In the genomic region with DNA sequence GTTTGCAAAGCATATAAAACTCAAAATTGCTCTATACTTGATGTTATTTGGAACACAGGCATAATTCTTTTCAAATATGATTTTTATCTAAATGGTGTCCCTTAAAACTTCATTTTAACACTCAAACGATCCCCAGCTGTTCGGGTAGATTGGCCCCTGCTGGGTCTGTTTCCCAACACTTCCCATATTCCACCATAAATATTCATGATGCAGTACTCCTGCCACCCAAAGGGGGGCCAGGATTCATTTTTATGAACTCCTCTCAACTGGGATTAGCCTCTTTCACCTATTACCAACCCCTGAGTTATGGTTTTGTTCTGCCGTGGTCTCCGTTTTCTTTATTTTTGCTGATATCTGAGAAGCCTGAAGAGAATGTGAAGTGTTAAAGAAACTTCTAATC, we compare ENCODE assay signal across 16 cellular contexts.
DNase-seq lines count a peak whose midpoint lies in the region; ATAC-seq, FAIRE-seq and TF ChIP-seq lines count a peak whose summit lies in the region.
"Had no signal": no experiment of that assay in that cellular context is flagged by ENCODE, and none has a peak within 500 bp of the region (broad histone marks: within the 10 kb centered on the region; RNA-seq: fewer than 3 reads in every experiment).

No MANE protein-coding gene starts in this region.

- no peak overlapping the region for H3K27ac ChIP-seq in SK-N-MC
- no peak overlapping the region for H3K27ac ChIP-seq in keratinocyte (ENCODE audit: control insufficient read depth, insufficient read depth, low read length)
- H3K27ac ChIP-seq in adrenal gland, result no peak overlapping the region
- H3K27ac ChIP-seq: stomach had no signal

- FAIRE-seq in keratinocyte (lab: Jason Lieb, UNC), result no peak

- dilution Hi-C loops in keratinocyte (cut with MboI; ENCODE audit: extremely low pct_ligation_motif_present, low sequenced_read_pairs), result no loop called here

- DNase-seq in AG10803 (ENCODE audit: low read depth), result peak; percentile 1
- DNase-seq in SK-N-MC (ENCODE audit: low read depth, low spot score), result peak; percentile 73
- DNase-seq in keratinocyte (ENCODE audit: low read depth, low spot score), result no peak
- DNase-seq in NCI-H2029 (lab: John Stamatoyannopoulos, UW), result no peak
- DNase-seq in adrenal gland, result no peak
- no peak for DNase-seq in epidermal melanocyte (ENCODE audit: insufficient read length, low spot score)
- DNase-seq: activated CD4-positive, alpha-beta T cell treated with anti-CD3 and anti-CD28 coated beads, Interleukin-2, amount 50 U/mL, for 48 hours; C1 segment of cervical spinal cord; effector memory CD8-positive, alpha-beta T cell; head of caudate nucleus; KBM-7; left colon; NCI-H2081 treated with DMSO at 0.1 percent for 48 hours; stomach had no signal

- TF ChIP-seq CTCF in AG10803 (conservative IDR thresholded peaks at IDR 0.05; ENCODE audit: low read length), result peak; percentile 29; the same call in 1 of the 2 replicates
- 0 out of 2 replicates have a peak, but pooled peaks have one; percentile 17 for TF ChIP-seq CTCF in GM12875 (IDR thresholded peaks at IDR 0.05; ENCODE audit: borderline replicate concordance, insufficient read depth, low read depth, low read length)
- TF ChIP-seq CTCF in keratinocyte (optimal IDR thresholded peaks at IDR 0.05 in 1 of 3, IDR thresholded peaks at IDR 0.05 in 1 of 3, conservative IDR thresholded peaks at IDR 0.05 in 1 of 3; ENCODE audit: extremely low read depth in 1 of 3, insufficient read depth in 2 of 3, low read length in 3 of 3), result peak in 2 of 3 experiments; percentile 17 to 18
- peak in 1 of 6 experiments; percentile 21 for TF ChIP-seq CTCF in adrenal gland (IDR thresholded peaks at IDR 0.05)

- TF ChIP-seq POLR2A in adrenal gland (IDR thresholded peaks at IDR 0.05), result no peak

- no peaks in the 10 kb centered on the region for H3K36me3 ChIP-seq in SK-N-MC (ENCODE audit: insufficient read depth, low read length)
- no peaks in the 10 kb centered on the region for H3K36me3 ChIP-seq in keratinocyte (ENCODE audit: control insufficient read depth in 2 of 2, extremely low read depth in 1 of 2, insufficient read depth in 2 of 2, low read length in 2 of 2)
- no peaks in the 10 kb centered on the region for H3K36me3 ChIP-seq in adrenal gland (replicated peaks in 1 of 2)
- H3K36me3 ChIP-seq: stomach had no signal

- H3K79me2 ChIP-seq in keratinocyte (ENCODE audit: control insufficient read depth, insufficient read depth, low read length), result no peaks in the 10 kb centered on the region

- no peaks in the 10 kb centered on the region for H3K9me3 ChIP-seq in SK-N-MC (ENCODE audit: low read depth, low read length)
- H3K9me3 ChIP-seq in keratinocyte (ENCODE audit: control insufficient read depth, low read depth, low read length), result no peaks in the 10 kb centered on the region
- no peaks in the 10 kb centered on the region for H3K9me3 ChIP-seq in adrenal gland (replicated peaks in 1 of 3)
- H3K9me3 ChIP-seq: stomach had no signal

- WGBS in adrenal gland, 4 donors, result 22 to 37% (median 28%) methylated on average over 4 of the region's 4 CpGs

- H3K27me3 ChIP-seq in keratinocyte (ENCODE audit: control insufficient read depth, extremely low read depth, insufficient read depth, low read length), result no peaks in the 10 kb centered on the region
- no peaks in the 10 kb centered on the region for H3K27me3 ChIP-seq in adrenal gland
- H3K27me3 ChIP-seq: stomach had no signal

- H4K20me1 ChIP-seq in keratinocyte (ENCODE audit: control insufficient read depth, extremely low read depth, insufficient read depth, low read length), result no peaks in the 10 kb centered on the region

- no peak overlapping the region for H2AFZ ChIP-seq in keratinocyte (ENCODE audit: control insufficient read depth, low read length)

- H3K9me1 ChIP-seq in keratinocyte (ENCODE audit: control insufficient read depth, extremely low read depth, insufficient read depth, low read length), result no peaks in the 10 kb centered on the region

- ATAC-seq in HG03457 (IDR thresholded peaks at IDR 0.05; ENCODE audit: unreplicated experiment), result no peak
- ATAC-seq: effector memory CD8-positive, alpha-beta T cell; left colon had no signal

- no peak overlapping the region for H3K4me2 ChIP-seq in keratinocyte (ENCODE audit: control insufficient read depth, extremely low read depth, insufficient read depth, low read depth, low read length)

- H3K4me1 ChIP-seq in keratinocyte (ENCODE audit: control insufficient read depth, extremely low read depth, insufficient read depth, low read length) (no peaks in the 10 kb centered on the region), adrenal gland (replicated peaks in 1 of 2) (no peaks in the 10 kb centered on the region)
- H3K4me1 ChIP-seq: stomach had no signal

- intact Hi-C loops in adrenal gland (cut with DNase I), result no loop called here

- H3K4me3 ChIP-seq in AG10803 (ENCODE audit: low read length), result no peak overlapping the region
- H3K4me3 ChIP-seq in GM12875 (ENCODE audit: low read depth, low read length), result no peak overlapping the region
- peak overlapping the region; percentile 11 for H3K4me3 ChIP-seq in SK-N-MC
- H3K4me3 ChIP-seq in keratinocyte (ENCODE audit: control insufficient read depth in 2 of 3, extremely low read depth in 1 of 3, insufficient read depth in 2 of 3, low read depth in 1 of 3, low read length in 3 of 3), result no peak overlapping the region
- H3K4me3 ChIP-seq in adrenal gland, result no peak overlapping the region
- H3K4me3 ChIP-seq: stomach had no signal

- H3K9ac ChIP-seq in SK-N-MC (ENCODE audit: insufficient read length) (no peak overlapping the region), keratinocyte (ENCODE audit: control insufficient read depth, extremely low read depth, insufficient read depth, low read length) (no peak overlapping the region)

Comparison
In these comparisons a context has a peak if more than half of its experiments do, and no peak if none do; other contexts are left out.
1. DNase-seq: peak in AG10803 (single experiment) and SK-N-MC (single experiment); none in keratinocyte (single experiment), NCI-H2029 (single experiment), adrenal gland (0 of 7) and epidermal melanocyte (single experiment).